8 cellular contexts compared by ENCODE assay signal in genomic region chr19:29671393-29672076, GRCh38. TPM values are rescaled to one million over a fixed set of nuclear protein-coding genes. Genes with fewer than 3 reads are reported as not detected.
A peak's percentile ranks its signal among the peaks of the same experiment; 100 is the strongest.
DNase-seq lines count a peak whose midpoint lies in the region; ATAC-seq and TF ChIP-seq lines count a peak whose summit lies in the region.

No MANE protein-coding gene starts in this region.

- peak overlapping the region; percentile 3 for H3K27ac ChIP-seq in suprapubic skin

- H3K27me3 Mint-ChIP-seq in Calu3 (ENCODE audit: unreplicated experiment) (no peaks in the 10 kb centered on the region), natural killer cell (ENCODE audit: low read depth in 2 of 2) (no peaks in the 10 kb centered on the region)

- H3K4me1 Mint-ChIP-seq in Calu3 (ENCODE audit: low read depth, unreplicated experiment) (peaks cover 23% of the 10 kb centered on the region), natural killer cell (peaks cover 75 to 85% of the 10 kb centered on the region in 2 donors)

- TF ChIP-seq POLR2A in suprapubic skin (IDR thresholded peaks at IDR 0.05), result no peak

- 40% methylated on average over 10 of the region's 12 CpGs for WGBS in suprapubic skin

- H3K4me1 ChIP-seq in suprapubic skin, result peaks cover 75% of the 10 kb centered on the region

- ATAC-seq in GM19452 (IDR thresholded peaks at IDR 0.05; ENCODE audit: unreplicated experiment), result peak; percentile 74
- ATAC-seq in HG03469 (IDR thresholded peaks at IDR 0.05; ENCODE audit: unreplicated experiment), result peak; percentile 50
- peak; percentile 83 for ATAC-seq in activated CD4-positive, CD25-positive, alpha-beta regulatory T cell treated with anti-CD3 and anti-CD28 coated beads, Interleukin-2, amount 50 U/mL, for 24 hours
- ATAC-seq in natural killer cell, result peak; percentile 71 to 86 (median 71)

- BruUV-seq in Calu3 (replicated peaks; lab: Mats Ljungman, UMichigan), result no TSS peak

- no peaks in the 10 kb centered on the region for H3K9me3 ChIP-seq in suprapubic skin

- H3K27me3 ChIP-seq in suprapubic skin, result no peaks in the 10 kb centered on the region

- H3K36me3 ChIP-seq in suprapubic skin, result peaks cover 24% of the 10 kb centered on the region

- no peak overlapping the region for H3K27ac Mint-ChIP-seq in Calu3 (ENCODE audit: unreplicated experiment)
- peak overlapping the region; percentile 94 to 98 for H3K27ac Mint-ChIP-seq in natural killer cell

- TF ChIP-seq EP300 in suprapubic skin (IDR thresholded peaks at IDR 0.05), result no peak

- H3K4me3 ChIP-seq in suprapubic skin, result no peak overlapping the region

- intact Hi-C loops in Calu3 (cut with micrococcal nuclease; ENCODE audit: unreplicated experiment) (no loop called here), natural killer cell (cut with micrococcal nuclease) (loop anchor here (1.0 to 2.0 kb wide), 4 partner anchors 9 to 61 kb away; no protein-coding TSS in a partner anchor)

- DNase-seq in Calu3, result peak; percentile 69
- DNase-seq in cerebellar cortex (ENCODE audit: low spot score), result peak; percentile 49
- DNase-seq in natural killer cell, result peak; percentile 81
- no peak for DNase-seq in suprapubic skin (ENCODE audit: low spot score in 2 of 2)
- no peak for DNase-seq in DMS153 treated with DMSO at 0.1 percent for 48 hours (lab: John Stamatoyannopoulos, UW; ENCODE audit: unreplicated experiment)

- TF ChIP-seq CTCF in Calu3 (IDR thresholded peaks at IDR 0.05; ENCODE audit: unreplicated experiment) (peak; percentile 26), natural killer cell (IDR thresholded peaks at IDR 0.05) (peak; percentile 77), suprapubic skin (IDR thresholded peaks at IDR 0.05) (peak; percentile 33 to 36)

- H3K36me3 Mint-ChIP-seq in Calu3 (ENCODE audit: insufficient read depth, unreplicated experiment), result no peaks in the 10 kb centered on the region
- no peaks in the 10 kb centered on the region for H3K36me3 Mint-ChIP-seq in natural killer cell

- H3K9me3 Mint-ChIP-seq in Calu3 (ENCODE audit: low read depth, unreplicated experiment) (no peaks in the 10 kb centered on the region), natural killer cell (no peaks in the 10 kb centered on the region)

- CTCF ChIA-PET in Calu3 (lab: Charles Lee), result interaction anchor here (1.0 kb wide), 2 partner anchors 9 to 61 kb away, joined by 4 to 5 read pairs; no protein-coding TSS in a partner anchor

- H3K4me3 Mint-ChIP-seq in Calu3 (ENCODE audit: low read depth, unreplicated experiment), result no peak overlapping the region
- peak overlapping the region; percentile 91 for H3K4me3 Mint-ChIP-seq in natural killer cell

RNA-seq across cellular contexts. Expression of gene PLEKHF1, which starts 6.3 kb away (rescaled TPM):
- total RNA-seq in Calu3 (2022) (2.4 and 2.9 TPM in 2 replicates), natural killer cell (10 to 100 TPM; 53.0 to 81.8 (median 53.8) TPM), suprapubic skin (10 to 100 TPM in 2 of 4 donors, 1 to 10 TPM in 2; 4.5 to 18.8 (median 9.7) TPM)

RNA-seq across cellular contexts. Expression of gene C19orf12, which starts 43.5 kb away (rescaled TPM):
- total RNA-seq in Calu3 (2022), result 15.4 and 17.5 TPM in 2 replicates
- total RNA-seq in natural killer cell, result 10 to 100 TPM; 33.1 to 52.6 (median 47.5) TPM
- total RNA-seq in suprapubic skin, result 10 to 100 TPM; 19.6 to 35.8 (median 27.3) TPM

Comparison
In these comparisons a context has a peak if more than half of its experiments do, and no peak if none do; other contexts are left out.
1. DNase-seq: peak in Calu3 (single experiment), cerebellar cortex (single experiment) and natural killer cell (single experiment); none in suprapubic skin (0 of 2) and DMS153 treated with DMSO at 0.1 percent for 48 hours (single experiment).
2. CTCF ChIP-seq: peak in every context shown above with its lines; median percentile 77 in natural killer cell; 34 in suprapubic skin; 26 in Calu3.
3. Peak in every context shown above with its lines, with median percentiles within 50 percentile points of each other: ATAC-seq.